In genomic region chr12:99529966-99530365, GRCh38 we compare ENCODE assay signal across 11 cellular contexts.
DNase-seq lines count a peak whose midpoint lies in the region; ATAC-seq and TF ChIP-seq lines count a peak whose summit lies in the region.
"Had no signal": no experiment of that assay in that cellular context is flagged by ENCODE, and none has a peak within 500 bp of the region (broad histone marks: within the 10 kb centered on the region; RNA-seq: fewer than 3 reads in every experiment).

No MANE protein-coding gene starts in this region.

- ATAC-seq in GM18505 (IDR thresholded peaks at IDR 0.05; ENCODE audit: unreplicated experiment), result peak; percentile 84
- ATAC-seq in GM21576 (IDR thresholded peaks at IDR 0.05; ENCODE audit: unreplicated experiment), result peak; percentile 93
- ATAC-seq in HG03432 (IDR thresholded peaks at IDR 0.05; ENCODE audit: unreplicated experiment), result peak; percentile 96
- ATAC-seq: activated T-helper 17 cell treated with anti-CD3 and anti-CD28 coated beads, Interleukin-2, amount 50 U/mL, for 72 hours; esophagus mucosa had no signal

- 67 to 95% methylated on average over 2 of the region's 2 CpGs for WGBS in testis, 2 donors

- TF ChIP-seq CTCF in fibroblast of villous mesenchyme (IDR thresholded peaks at IDR 0.05; ENCODE audit: insufficient read depth, low read depth, low read length), result no peak
- TF ChIP-seq CTCF in testis (IDR thresholded peaks at IDR 0.05), result no peak

- no peaks in the 10 kb centered on the region for H3K4me1 ChIP-seq in testis
- H3K4me1 ChIP-seq: SJSA1 had no signal

- no peaks in the 10 kb centered on the region for H3K9me3 ChIP-seq in testis
- H3K9me3 ChIP-seq: SJSA1 had no signal

- TF ChIP-seq POLR2A in GM18505 (IDR thresholded peaks at IDR 0.05; ENCODE audit: borderline replicate concordance, extremely low read depth, insufficient read depth, insufficient read length), result no peak
- TF ChIP-seq POLR2A in testis (IDR thresholded peaks at IDR 0.05), result no peak

- intact Hi-C loops in testis (cut with DNase I; ENCODE audit: low total_unique reads), result no loop called here

- DNase-seq in fibroblast of villous mesenchyme (ENCODE audit: low read depth) (peak; percentile 1), SHP77 (lab: John Stamatoyannopoulos, UW) (no peak), testis (no peak), DMS153 (lab: John Stamatoyannopoulos, UW) (no peak), NCI-H2107 treated with DMSO at 0.1 percent for 48 hours (lab: John Stamatoyannopoulos, UW; ENCODE audit: unreplicated experiment) (no peak)

- H3K36me3 ChIP-seq in testis (ENCODE audit: low read depth, missing control alignments), result no peaks in the 10 kb centered on the region
- H3K36me3 ChIP-seq: SJSA1 had no signal

- H3K4me3 ChIP-seq in fibroblast of villous mesenchyme (ENCODE audit: low read depth, low read length) (no peak overlapping the region), testis (no peak overlapping the region)
- H3K4me3 ChIP-seq: SJSA1 had no signal

- H3K27me3 ChIP-seq in testis, result no peaks in the 10 kb centered on the region
- H3K27me3 ChIP-seq: SJSA1 had no signal

- H3K27ac ChIP-seq in testis, result no peak overlapping the region
- H3K27ac ChIP-seq: SJSA1 had no signal
